Comparison of ENCODE assay signal across 8 cellular contexts in genomic region chr2:28594369-28595108, GRCh38.
A peak's percentile ranks its signal among the peaks of the same experiment; 100 is the strongest.
DNase-seq lines count a peak whose midpoint lies in the region; ATAC-seq and TF ChIP-seq lines count a peak whose summit lies in the region.

No MANE protein-coding gene starts in this region.

- peak overlapping the region; percentile 84 for H3K27ac Mint-ChIP-seq in activated T-helper 17 cell treated with anti-CD3 and anti-CD28 coated beads, Interleukin-2, amount 50 U/mL, for 72 hours
- H3K27ac Mint-ChIP-seq in nephron = peak overlapping the region; percentile 43 to 68 (median 55)

- no peaks in the 10 kb centered on the region for H3K27me3 ChIP-seq in MM.1S (replicated peaks; ENCODE audit: insufficient read depth, low read length)

- POLR2A ChIA-PET in RWPE1 (lab: Yijun Ruan, JAX; ENCODE audit: low non-redundant PET) = interaction anchor here (0.9 kb wide), 1 partner anchor 157 kb away, joined by 5 read pairs; the partner anchor contains the start of gene PPP1CB

- H3K4me3 Mint-ChIP-seq in activated T-helper 17 cell treated with anti-CD3 and anti-CD28 coated beads, Interleukin-2, amount 50 U/mL, for 72 hours = peak overlapping the region; percentile 75
- peak overlapping the region in 1 of 3 experiments; percentile 5 for H3K4me3 Mint-ChIP-seq in nephron

- no peaks in the 10 kb centered on the region for H3K27me3 Mint-ChIP-seq in activated T-helper 17 cell treated with anti-CD3 and anti-CD28 coated beads, Interleukin-2, amount 50 U/mL, for 72 hours
- H3K27me3 Mint-ChIP-seq in nephron (ENCODE audit: low read depth) = peaks cover 11% of the 10 kb centered on the region

- H3K27ac ChIP-seq in MM.1S (ENCODE audit: low read length) = peak overlapping the region; percentile 90
- H3K27ac ChIP-seq in RWPE1 = peak overlapping the region; percentile 85

- peak; percentile 79 for ATAC-seq in GM19452 (IDR thresholded peaks at IDR 0.05; ENCODE audit: unreplicated experiment)
- peak; percentile 97 for ATAC-seq in activated T-helper 17 cell treated with anti-CD3 and anti-CD28 coated beads, Interleukin-2, amount 50 U/mL, for 72 hours (replicated peaks)

- CTCF ChIA-PET in RWPE1 (lab: Yijun Ruan, JAX) = interaction anchor here (0.6 to 2.4 kb wide), 25 partner anchors 10 to 636 kb away, joined by 3 to 23 read pairs (median 4); partner anchors contain the start of gene PPP1CB

- H3K4me3 ChIP-seq in MM.1S (ENCODE audit: low read length) (peak overlapping the region; percentile 53), fibroblast of the aortic adventitia (ENCODE audit: low read depth, low read length) (peak overlapping the region; percentile 10)

- H3K36me3 ChIP-seq in MM.1S (replicated peaks; ENCODE audit: insufficient read depth, low read length) = no peaks in the 10 kb centered on the region

- DNase-seq in AML-193 (lab: John Stamatoyannopoulos, UW) = peak; percentile 81 to 88
- peak; percentile 85 for DNase-seq in MM.1S
- peak; percentile 88 for DNase-seq in RWPE1 (ENCODE audit: low spot score)
- peak; percentile 83 for DNase-seq in fibroblast of the aortic adventitia (ENCODE audit: low read depth)
- peak; percentile 59 to 88 (median 78) for DNase-seq in stimulated activated naive CD4-positive, alpha-beta T cell (lab: John Stamatoyannopoulos, UW)

- no peaks in the 10 kb centered on the region for H3K9me3 Mint-ChIP-seq in activated T-helper 17 cell treated with anti-CD3 and anti-CD28 coated beads, Interleukin-2, amount 50 U/mL, for 72 hours
- no peaks in the 10 kb centered on the region for H3K9me3 Mint-ChIP-seq in nephron

- peak overlapping the region; percentile 94 for H3K4me2 ChIP-seq in MM.1S (ENCODE audit: low read depth, low read length)

- peaks cover 10% of the 10 kb centered on the region for H3F3A ChIP-seq in MM.1S (ENCODE audit: insufficient read depth, low read length)

- H3K4me1 Mint-ChIP-seq in activated T-helper 17 cell treated with anti-CD3 and anti-CD28 coated beads, Interleukin-2, amount 50 U/mL, for 72 hours = peaks cover 19% of the 10 kb centered on the region
- peaks cover 33% of the 10 kb centered on the region for H3K4me1 Mint-ChIP-seq in nephron

- no peaks in the 10 kb centered on the region for H3K36me3 Mint-ChIP-seq in activated T-helper 17 cell treated with anti-CD3 and anti-CD28 coated beads, Interleukin-2, amount 50 U/mL, for 72 hours (ENCODE audit: low read depth)
- no peaks in the 10 kb centered on the region for H3K36me3 Mint-ChIP-seq in nephron (ENCODE audit: low read depth)

- peak overlapping the region; percentile 74 for H3K9ac ChIP-seq in MM.1S (ENCODE audit: low read length)

- H4K20me1 ChIP-seq in MM.1S (ENCODE audit: insufficient read depth, low read length) = no peaks in the 10 kb centered on the region

- peaks cover 18% of the 10 kb centered on the region for H3K4me1 ChIP-seq in MM.1S (ENCODE audit: low read length)

- H3K9me3 ChIP-seq in MM.1S (replicated peaks; ENCODE audit: insufficient read depth, low read length) = no peaks in the 10 kb centered on the region

- H3K79me2 ChIP-seq in MM.1S (ENCODE audit: low read length) = no peaks in the 10 kb centered on the region

- peak overlapping the region; percentile 80 for H2AFZ ChIP-seq in MM.1S (ENCODE audit: low read length)

- TF ChIP-seq CTCF in MM.1S (IDR thresholded peaks at IDR 0.05; ENCODE audit: low read length) (peak; percentile 81), RWPE1 (conservative IDR thresholded peaks at IDR 0.05; ENCODE audit: low read depth) (peak; percentile 83), fibroblast of the aortic adventitia (IDR thresholded peaks at IDR 0.05; ENCODE audit: insufficient read depth, low read length) (peak; percentile 73), nephron (IDR thresholded peaks at IDR 0.05; ENCODE audit: unreplicated experiment in 3 of 3) (peak; percentile 80 to 92 (median 87))

- no peaks in the 10 kb centered on the region for H3K9me2 ChIP-seq in MM.1S (replicated peaks; ENCODE audit: insufficient read depth, low read length)

Comparison
In these comparisons a context has a peak if more than half of its experiments do, and no peak if none do; other contexts are left out.
1. Peak in every context shown above with its lines: DNase-seq, ATAC-seq, H3K4me3 ChIP-seq and H3K27ac ChIP-seq.